In the genomic region with DNA sequence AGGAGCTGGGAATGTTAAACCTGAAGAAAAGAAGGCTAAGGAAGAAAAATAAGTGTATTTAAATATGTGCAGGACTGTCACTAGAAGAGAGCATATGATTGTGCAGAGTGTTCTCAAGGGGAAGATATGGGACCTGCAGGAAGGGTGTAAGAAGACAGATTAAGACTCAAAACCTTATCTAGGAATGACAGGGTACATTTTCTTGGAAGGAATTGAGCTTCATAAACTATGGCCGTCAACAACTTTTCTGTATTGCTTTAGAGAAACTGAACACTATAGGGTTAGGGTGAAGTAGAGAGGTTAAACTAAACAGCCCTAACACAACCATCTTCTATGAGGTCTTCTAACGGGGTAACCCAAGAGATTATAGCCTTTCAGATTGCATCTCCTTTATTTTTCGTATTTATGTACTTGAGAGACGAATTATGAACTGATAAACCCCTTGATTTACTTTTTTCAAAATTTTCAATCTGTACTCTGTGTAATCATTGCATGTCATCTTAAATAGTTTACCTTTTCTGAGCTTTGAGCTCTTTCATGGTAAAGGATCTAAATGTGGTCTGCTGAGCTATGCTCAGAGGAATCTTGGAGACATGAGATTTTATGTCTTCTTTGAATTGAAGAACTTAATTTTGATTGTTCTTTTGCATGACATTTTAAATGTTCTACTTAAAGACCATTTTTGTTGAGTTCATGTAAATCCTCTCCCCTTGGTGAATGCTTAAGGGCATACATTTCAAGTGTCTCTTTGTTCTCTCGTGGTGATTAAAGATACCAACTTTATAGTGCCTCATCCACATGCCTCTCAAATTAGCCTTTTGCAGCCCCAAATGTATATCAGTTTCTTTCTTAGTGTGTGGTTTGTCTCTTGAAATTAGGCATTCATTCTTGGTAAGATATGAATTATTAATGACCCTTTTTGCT, we compare ENCODE assay signal across 1 cellular context.
TF ChIP-seq lines count a peak whose summit lies in the region.

No MANE protein-coding gene starts in this region.

TF ChIP-seq in K562, 482 proteins besides CTCF, POLR2A, EP300 and RAD21 (continued from another document and continues in another):
- no peak for TF ChIP-seq CEBPG (CRISPR knock-in tag; IDR thresholded peaks at IDR 0.05)
- TF ChIP-seq CEBPG (tag; conservative IDR thresholded peaks at IDR 0.05 in 1 of 2, IDR thresholded peaks at IDR 0.05 in 1 of 2) = no peak
- TF ChIP-seq, protein P1, sequence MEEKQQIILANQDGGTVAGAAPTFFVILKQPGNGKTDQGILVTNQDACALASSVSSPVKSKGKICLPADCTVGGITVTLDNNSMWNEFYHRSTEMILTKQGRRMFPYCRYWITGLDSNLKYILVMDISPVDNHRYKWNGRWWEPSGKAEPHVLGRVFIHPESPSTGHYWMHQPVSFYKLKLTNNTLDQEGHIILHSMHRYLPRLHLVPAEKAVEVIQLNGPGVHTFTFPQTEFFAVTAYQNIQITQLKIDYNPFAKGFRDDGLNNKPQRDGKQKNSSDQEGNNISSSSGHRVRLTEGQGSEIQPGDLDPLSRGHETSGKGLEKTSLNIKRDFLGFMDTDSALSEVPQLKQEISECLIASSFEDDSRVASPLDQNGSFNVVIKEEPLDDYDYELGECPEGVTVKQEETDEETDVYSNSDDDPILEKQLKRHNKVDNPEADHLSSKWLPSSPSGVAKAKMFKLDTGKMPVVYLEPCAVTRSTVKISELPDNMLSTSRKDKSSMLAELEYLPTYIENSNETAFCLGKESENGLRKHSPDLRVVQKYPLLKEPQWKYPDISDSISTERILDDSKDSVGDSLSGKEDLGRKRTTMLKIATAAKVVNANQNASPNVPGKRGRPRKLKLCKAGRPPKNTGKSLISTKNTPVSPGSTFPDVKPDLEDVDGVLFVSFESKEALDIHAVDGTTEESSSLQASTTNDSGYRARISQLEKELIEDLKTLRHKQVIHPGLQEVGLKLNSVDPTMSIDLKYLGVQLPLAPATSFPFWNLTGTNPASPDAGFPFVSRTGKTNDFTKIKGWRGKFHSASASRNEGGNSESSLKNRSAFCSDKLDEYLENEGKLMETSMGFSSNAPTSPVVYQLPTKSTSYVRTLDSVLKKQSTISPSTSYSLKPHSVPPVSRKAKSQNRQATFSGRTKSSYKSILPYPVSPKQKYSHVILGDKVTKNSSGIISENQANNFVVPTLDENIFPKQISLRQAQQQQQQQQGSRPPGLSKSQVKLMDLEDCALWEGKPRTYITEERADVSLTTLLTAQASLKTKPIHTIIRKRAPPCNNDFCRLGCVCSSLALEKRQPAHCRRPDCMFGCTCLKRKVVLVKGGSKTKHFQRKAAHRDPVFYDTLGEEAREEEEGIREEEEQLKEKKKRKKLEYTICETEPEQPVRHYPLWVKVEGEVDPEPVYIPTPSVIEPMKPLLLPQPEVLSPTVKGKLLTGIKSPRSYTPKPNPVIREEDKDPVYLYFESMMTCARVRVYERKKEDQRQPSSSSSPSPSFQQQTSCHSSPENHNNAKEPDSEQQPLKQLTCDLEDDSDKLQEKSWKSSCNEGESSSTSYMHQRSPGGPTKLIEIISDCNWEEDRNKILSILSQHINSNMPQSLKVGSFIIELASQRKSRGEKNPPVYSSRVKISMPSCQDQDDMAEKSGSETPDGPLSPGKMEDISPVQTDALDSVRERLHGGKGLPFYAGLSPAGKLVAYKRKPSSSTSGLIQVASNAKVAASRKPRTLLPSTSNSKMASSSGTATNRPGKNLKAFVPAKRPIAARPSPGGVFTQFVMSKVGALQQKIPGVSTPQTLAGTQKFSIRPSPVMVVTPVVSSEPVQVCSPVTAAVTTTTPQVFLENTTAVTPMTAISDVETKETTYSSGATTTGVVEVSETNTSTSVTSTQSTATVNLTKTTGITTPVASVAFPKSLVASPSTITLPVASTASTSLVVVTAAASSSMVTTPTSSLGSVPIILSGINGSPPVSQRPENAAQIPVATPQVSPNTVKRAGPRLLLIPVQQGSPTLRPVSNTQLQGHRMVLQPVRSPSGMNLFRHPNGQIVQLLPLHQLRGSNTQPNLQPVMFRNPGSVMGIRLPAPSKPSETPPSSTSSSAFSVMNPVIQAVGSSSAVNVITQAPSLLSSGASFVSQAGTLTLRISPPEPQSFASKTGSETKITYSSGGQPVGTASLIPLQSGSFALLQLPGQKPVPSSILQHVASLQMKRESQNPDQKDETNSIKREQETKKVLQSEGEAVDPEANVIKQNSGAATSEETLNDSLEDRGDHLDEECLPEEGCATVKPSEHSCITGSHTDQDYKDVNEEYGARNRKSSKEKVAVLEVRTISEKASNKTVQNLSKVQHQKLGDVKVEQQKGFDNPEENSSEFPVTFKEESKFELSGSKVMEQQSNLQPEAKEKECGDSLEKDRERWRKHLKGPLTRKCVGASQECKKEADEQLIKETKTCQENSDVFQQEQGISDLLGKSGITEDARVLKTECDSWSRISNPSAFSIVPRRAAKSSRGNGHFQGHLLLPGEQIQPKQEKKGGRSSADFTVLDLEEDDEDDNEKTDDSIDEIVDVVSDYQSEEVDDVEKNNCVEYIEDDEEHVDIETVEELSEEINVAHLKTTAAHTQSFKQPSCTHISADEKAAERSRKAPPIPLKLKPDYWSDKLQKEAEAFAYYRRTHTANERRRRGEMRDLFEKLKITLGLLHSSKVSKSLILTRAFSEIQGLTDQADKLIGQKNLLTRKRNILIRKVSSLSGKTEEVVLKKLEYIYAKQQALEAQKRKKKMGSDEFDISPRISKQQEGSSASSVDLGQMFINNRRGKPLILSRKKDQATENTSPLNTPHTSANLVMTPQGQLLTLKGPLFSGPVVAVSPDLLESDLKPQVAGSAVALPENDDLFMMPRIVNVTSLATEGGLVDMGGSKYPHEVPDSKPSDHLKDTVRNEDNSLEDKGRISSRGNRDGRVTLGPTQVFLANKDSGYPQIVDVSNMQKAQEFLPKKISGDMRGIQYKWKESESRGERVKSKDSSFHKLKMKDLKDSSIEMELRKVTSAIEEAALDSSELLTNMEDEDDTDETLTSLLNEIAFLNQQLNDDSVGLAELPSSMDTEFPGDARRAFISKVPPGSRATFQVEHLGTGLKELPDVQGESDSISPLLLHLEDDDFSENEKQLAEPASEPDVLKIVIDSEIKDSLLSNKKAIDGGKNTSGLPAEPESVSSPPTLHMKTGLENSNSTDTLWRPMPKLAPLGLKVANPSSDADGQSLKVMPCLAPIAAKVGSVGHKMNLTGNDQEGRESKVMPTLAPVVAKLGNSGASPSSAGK (IDR thresholded peaks at IDR 0.05) = no peak
- no peak for TF ChIP-seq DIDO1 (tag; IDR thresholded peaks at IDR 0.05; ENCODE audit: low read depth)
- no peak for TF ChIP-seq ZNF263 (CRISPR knock-in tag; IDR thresholded peaks at IDR 0.05; ENCODE audit: borderline replicate concordance)
- TF ChIP-seq ZNF584 (CRISPR knock-in tag; IDR thresholded peaks at IDR 0.05; ENCODE audit: low read depth) = peak; percentile 72; the same call in 1 of the 2 replicates
- TF ChIP-seq DMBX1 (CRISPR knock-in tag; IDR thresholded peaks at IDR 0.05; ENCODE audit: borderline replicate concordance) = peak; percentile 77; the same call in 1 of the 2 replicates
- TF ChIP-seq, protein P2, sequence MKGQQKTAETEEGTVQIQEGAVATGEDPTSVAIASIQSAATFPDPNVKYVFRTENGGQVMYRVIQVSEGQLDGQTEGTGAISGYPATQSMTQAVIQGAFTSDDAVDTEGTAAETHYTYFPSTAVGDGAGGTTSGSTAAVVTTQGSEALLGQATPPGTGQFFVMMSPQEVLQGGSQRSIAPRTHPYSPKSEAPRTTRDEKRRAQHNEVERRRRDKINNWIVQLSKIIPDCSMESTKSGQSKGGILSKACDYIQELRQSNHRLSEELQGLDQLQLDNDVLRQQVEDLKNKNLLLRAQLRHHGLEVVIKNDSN (CRISPR knock-in tag; IDR thresholded peaks at IDR 0.05) = no peak
- no peak for TF ChIP-seq MEF2D (tag; conservative IDR thresholded peaks at IDR 0.05; ENCODE audit: low read depth)
- TF ChIP-seq ZKSCAN8 (CRISPR knock-in tag; IDR thresholded peaks at IDR 0.05) = peak; percentile 68; the same call in 1 of the 2 replicates
- TF ChIP-seq, protein P3, sequence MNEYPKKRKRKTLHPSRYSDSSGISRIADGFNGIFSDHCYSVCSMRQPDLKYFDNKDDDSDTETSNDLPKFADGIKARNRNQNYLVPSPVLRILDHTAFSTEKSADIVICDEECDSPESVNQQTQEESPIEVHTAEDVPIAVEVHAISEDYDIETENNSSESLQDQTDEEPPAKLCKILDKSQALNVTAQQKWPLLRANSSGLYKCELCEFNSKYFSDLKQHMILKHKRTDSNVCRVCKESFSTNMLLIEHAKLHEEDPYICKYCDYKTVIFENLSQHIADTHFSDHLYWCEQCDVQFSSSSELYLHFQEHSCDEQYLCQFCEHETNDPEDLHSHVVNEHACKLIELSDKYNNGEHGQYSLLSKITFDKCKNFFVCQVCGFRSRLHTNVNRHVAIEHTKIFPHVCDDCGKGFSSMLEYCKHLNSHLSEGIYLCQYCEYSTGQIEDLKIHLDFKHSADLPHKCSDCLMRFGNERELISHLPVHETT (CRISPR knock-in tag; conservative IDR thresholded peaks at IDR 0.05 in 1 of 2, IDR thresholded peaks at IDR 0.05 in 1 of 2) = peak in 1 of 2 experiments; percentile 80; a peak in 2 of 4 replicates
- TF ChIP-seq EWSR1 (IDR thresholded peaks at IDR 0.05; ENCODE audit: borderline replicate concordance, low read depth, partially characterized antibody) = no peak
- no peak for TF ChIP-seq TSC22D4 (tag; IDR thresholded peaks at IDR 0.05)
- TF ChIP-seq, protein P4, sequence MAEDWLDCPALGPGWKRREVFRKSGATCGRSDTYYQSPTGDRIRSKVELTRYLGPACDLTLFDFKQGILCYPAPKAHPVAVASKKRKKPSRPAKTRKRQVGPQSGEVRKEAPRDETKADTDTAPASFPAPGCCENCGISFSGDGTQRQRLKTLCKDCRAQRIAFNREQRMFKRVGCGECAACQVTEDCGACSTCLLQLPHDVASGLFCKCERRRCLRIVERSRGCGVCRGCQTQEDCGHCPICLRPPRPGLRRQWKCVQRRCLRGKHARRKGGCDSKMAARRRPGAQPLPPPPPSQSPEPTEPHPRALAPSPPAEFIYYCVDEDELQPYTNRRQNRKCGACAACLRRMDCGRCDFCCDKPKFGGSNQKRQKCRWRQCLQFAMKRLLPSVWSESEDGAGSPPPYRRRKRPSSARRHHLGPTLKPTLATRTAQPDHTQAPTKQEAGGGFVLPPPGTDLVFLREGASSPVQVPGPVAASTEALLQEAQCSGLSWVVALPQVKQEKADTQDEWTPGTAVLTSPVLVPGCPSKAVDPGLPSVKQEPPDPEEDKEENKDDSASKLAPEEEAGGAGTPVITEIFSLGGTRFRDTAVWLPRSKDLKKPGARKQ (CRISPR knock-in tag; IDR thresholded peaks at IDR 0.05) = no peak
- TF ChIP-seq RBM15 (IDR thresholded peaks at IDR 0.05; ENCODE audit: insufficient read depth, low read length) = no peak
- TF ChIP-seq, protein P5, sequence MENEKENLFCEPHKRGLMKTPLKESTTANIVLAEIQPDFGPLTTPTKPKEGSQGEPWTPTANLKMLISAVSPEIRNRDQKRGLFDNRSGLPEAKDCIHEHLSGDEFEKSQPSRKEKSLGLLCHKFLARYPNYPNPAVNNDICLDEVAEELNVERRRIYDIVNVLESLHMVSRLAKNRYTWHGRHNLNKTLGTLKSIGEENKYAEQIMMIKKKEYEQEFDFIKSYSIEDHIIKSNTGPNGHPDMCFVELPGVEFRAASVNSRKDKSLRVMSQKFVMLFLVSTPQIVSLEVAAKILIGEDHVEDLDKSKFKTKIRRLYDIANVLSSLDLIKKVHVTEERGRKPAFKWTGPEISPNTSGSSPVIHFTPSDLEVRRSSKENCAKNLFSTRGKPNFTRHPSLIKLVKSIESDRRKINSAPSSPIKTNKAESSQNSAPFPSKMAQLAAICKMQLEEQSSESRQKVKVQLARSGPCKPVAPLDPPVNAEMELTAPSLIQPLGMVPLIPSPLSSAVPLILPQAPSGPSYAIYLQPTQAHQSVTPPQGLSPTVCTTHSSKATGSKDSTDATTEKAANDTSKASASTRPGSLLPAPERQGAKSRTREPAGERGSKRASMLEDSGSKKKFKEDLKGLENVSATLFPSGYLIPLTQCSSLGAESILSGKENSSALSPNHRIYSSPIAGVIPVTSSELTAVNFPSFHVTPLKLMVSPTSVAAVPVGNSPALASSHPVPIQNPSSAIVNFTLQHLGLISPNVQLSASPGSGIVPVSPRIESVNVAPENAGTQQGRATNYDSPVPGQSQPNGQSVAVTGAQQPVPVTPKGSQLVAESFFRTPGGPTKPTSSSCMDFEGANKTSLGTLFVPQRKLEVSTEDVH (IDR thresholded peaks at IDR 0.05; ENCODE audit: low read depth, partially characterized antibody) = no peak
- TF ChIP-seq, protein P6, sequence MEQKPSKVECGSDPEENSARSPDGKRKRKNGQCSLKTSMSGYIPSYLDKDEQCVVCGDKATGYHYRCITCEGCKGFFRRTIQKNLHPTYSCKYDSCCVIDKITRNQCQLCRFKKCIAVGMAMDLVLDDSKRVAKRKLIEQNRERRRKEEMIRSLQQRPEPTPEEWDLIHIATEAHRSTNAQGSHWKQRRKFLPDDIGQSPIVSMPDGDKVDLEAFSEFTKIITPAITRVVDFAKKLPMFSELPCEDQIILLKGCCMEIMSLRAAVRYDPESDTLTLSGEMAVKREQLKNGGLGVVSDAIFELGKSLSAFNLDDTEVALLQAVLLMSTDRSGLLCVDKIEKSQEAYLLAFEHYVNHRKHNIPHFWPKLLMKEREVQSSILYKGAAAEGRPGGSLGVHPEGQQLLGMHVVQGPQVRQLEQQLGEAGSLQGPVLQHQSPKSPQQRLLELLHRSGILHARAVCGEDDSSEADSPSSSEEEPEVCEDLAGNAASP (IDR thresholded peaks at IDR 0.05) = no peak
- TF ChIP-seq GTF2A2 (tag; IDR thresholded peaks at IDR 0.05) = no peak
- TF ChIP-seq ETV5 (CRISPR knock-in tag; IDR thresholded peaks at IDR 0.05; ENCODE audit: low read depth) = no peak
- TF ChIP-seq CC2D1A (IDR thresholded peaks at IDR 0.05) = peak; percentile 95
- TF ChIP-seq TAL1 (IDR thresholded peaks at IDR 0.05) = peak; percentile 99
- no peak for TF ChIP-seq SMAD2 (IDR thresholded peaks at IDR 0.05; ENCODE audit: low read depth, low read length)
- no peak for TF ChIP-seq NONO (IDR thresholded peaks at IDR 0.05; ENCODE audit: low read depth in 2 of 2, low read length in 1 of 2)
- TF ChIP-seq ZNF134 (CRISPR knock-in tag; conservative IDR thresholded peaks at IDR 0.05) = no peak
- TF ChIP-seq KDM1A (IDR thresholded peaks at IDR 0.05) = peak; percentile 98
- TF ChIP-seq, protein P7, sequence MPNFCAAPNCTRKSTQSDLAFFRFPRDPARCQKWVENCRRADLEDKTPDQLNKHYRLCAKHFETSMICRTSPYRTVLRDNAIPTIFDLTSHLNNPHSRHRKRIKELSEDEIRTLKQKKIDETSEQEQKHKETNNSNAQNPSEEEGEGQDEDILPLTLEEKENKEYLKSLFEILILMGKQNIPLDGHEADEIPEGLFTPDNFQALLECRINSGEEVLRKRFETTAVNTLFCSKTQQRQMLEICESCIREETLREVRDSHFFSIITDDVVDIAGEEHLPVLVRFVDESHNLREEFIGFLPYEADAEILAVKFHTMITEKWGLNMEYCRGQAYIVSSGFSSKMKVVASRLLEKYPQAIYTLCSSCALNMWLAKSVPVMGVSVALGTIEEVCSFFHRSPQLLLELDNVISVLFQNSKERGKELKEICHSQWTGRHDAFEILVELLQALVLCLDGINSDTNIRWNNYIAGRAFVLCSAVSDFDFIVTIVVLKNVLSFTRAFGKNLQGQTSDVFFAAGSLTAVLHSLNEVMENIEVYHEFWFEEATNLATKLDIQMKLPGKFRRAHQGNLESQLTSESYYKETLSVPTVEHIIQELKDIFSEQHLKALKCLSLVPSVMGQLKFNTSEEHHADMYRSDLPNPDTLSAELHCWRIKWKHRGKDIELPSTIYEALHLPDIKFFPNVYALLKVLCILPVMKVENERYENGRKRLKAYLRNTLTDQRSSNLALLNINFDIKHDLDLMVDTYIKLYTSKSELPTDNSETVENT (CRISPR knock-in tag; IDR thresholded peaks at IDR 0.05) = no peak
- no peak for TF ChIP-seq HOXB6 (CRISPR knock-in tag; IDR thresholded peaks at IDR 0.05; ENCODE audit: borderline replicate concordance)
- TF ChIP-seq PML (IDR thresholded peaks at IDR 0.05; ENCODE audit: low read length) = peak; percentile 95
- no peak for TF ChIP-seq NR2C2 (CRISPR knock-in tag; IDR thresholded peaks at IDR 0.05)
- TF ChIP-seq NR2C2 (tag; IDR thresholded peaks at IDR 0.05) = peak; percentile 63; the same call in 1 of the 2 replicates
- peak; percentile 85; the same call in 1 of the 2 replicates for TF ChIP-seq ELF4 (CRISPR knock-in tag; IDR thresholded peaks at IDR 0.05)
- no peak for TF ChIP-seq RBM22 (IDR thresholded peaks at IDR 0.05; ENCODE audit: low read depth, low read length, poor library complexity, severe bottlenecking)
